Comparison of ENCODE assay signal across 13 cellular contexts in genomic region chr22:43777204-43777671, GRCh38. TPM values are rescaled to one million over a fixed set of nuclear protein-coding genes. Genes with fewer than 3 reads are reported as not detected.
A peak's percentile ranks its signal among the peaks of the same experiment; 100 is the strongest.
DNase-seq lines count a peak whose midpoint lies in the region; ATAC-seq and TF ChIP-seq lines count a peak whose summit lies in the region.
"Had no signal": no experiment of that assay in that cellular context is flagged by ENCODE, and none has a peak within 500 bp of the region (broad histone marks: within the 10 kb centered on the region; RNA-seq: fewer than 3 reads in every experiment).

No MANE protein-coding gene starts in this region.

- no peaks in the 10 kb centered on the region for H3K27me3 Mint-ChIP-seq in chondrocyte (ENCODE audit: low read depth)
- peaks cover 5% of the 10 kb centered on the region for H3K27me3 Mint-ChIP-seq in T-helper 2 cell treated with Interferon-gamma antibody and Interleukin-4, amounts not matched to agents 5 μg/mL and 100 μg/mL, for 36 hours (ENCODE audit: low read depth)

- peaks cover 0 to 7% (median 0%) of the 10 kb centered on the region in 3 donors for H3K4me1 ChIP-seq in esophagus squamous epithelium
- H3K4me1 ChIP-seq: prostate gland had no signal

- WGBS in esophagus squamous epithelium, 2 donors, result 32 to 46% methylated on average over 13 of the region's 13 CpGs

- no peak overlapping the region for H3K4me3 Mint-ChIP-seq in chondrocyte (ENCODE audit: unreplicated experiment)
- no peak overlapping the region for H3K4me3 Mint-ChIP-seq in T-helper 2 cell treated with Interferon-gamma antibody and Interleukin-4, amounts not matched to agents 5 μg/mL and 100 μg/mL, for 36 hours
- H3K4me3 Mint-ChIP-seq: CD8-positive, alpha-beta T cell had no signal

- no peaks in the 10 kb centered on the region for H3K9me3 ChIP-seq in esophagus squamous epithelium
- H3K9me3 ChIP-seq: prostate gland had no signal

- H3K27ac Mint-ChIP-seq in chondrocyte (ENCODE audit: unreplicated experiment), result peak overlapping the region; percentile 33
- no peak overlapping the region for H3K27ac Mint-ChIP-seq in T-helper 2 cell treated with Interferon-gamma antibody and Interleukin-4, amounts not matched to agents 5 μg/mL and 100 μg/mL, for 36 hours
- H3K27ac Mint-ChIP-seq: CD8-positive, alpha-beta T cell had no signal

- in situ Hi-C loops in KBM-7 (cut with MboI; ENCODE audit: low pct_unique_long_range_greater_than_20kb, low sequenced_read_pairs), result no loop called here

- no peak for ATAC-seq in HG03108 (IDR thresholded peaks at IDR 0.05; ENCODE audit: unreplicated experiment)
- ATAC-seq: CD8-positive, alpha-beta T cell had no signal

- H3K27me3 ChIP-seq in esophagus squamous epithelium, result no peaks in the 10 kb centered on the region

- TF ChIP-seq POLR2A in esophagus squamous epithelium (IDR thresholded peaks at IDR 0.05), result no peak

- intact Hi-C loops in esophagus squamous epithelium (cut with DNase I), result no loop called here

- peak; percentile 44 for DNase-seq in AG09309 (ENCODE audit: low read depth)
- peak; percentile 77 for DNase-seq in KBM-7
- no peak for DNase-seq in chondrocyte (ENCODE audit: low spot score)
- DNase-seq in kidney tubule cell (ENCODE audit: low spot score), result peak; percentile 88
- no peak for DNase-seq in esophagus squamous epithelium (lab: John Stamatoyannopoulos, UW)
- no peak for DNase-seq in NCI-H2196 treated with DMSO at 0.1 percent for 48 hours (lab: John Stamatoyannopoulos, UW; ENCODE audit: unreplicated experiment)
- no peak for DNase-seq in T-helper 2 cell treated with Interferon-gamma antibody and Interleukin-4, amounts not matched to agents 5 μg/mL and 100 μg/mL, for 36 hours (ENCODE audit: low spot score)
- DNase-seq: activated CD8-positive, alpha-beta memory T cell treated with anti-CD3 and anti-CD28 coated beads, Interleukin-2, amount 50 U/mL, for 48 hours; CD8-positive, alpha-beta T cell; cerebellar nuclear complex; NCI-H2171 had no signal

- TF ChIP-seq CTCF in AG09309 (IDR thresholded peaks at IDR 0.05; ENCODE audit: control insufficient read depth, insufficient read depth, low read depth, low read length, missing control alignments), result no peak
- TF ChIP-seq CTCF in chondrocyte (IDR thresholded peaks at IDR 0.05), result no peak
- no peak for TF ChIP-seq CTCF in esophagus squamous epithelium (IDR thresholded peaks at IDR 0.05)

- peaks cover 10% of the 10 kb centered on the region for H3K4me1 Mint-ChIP-seq in chondrocyte (ENCODE audit: low read depth)
- H3K4me1 Mint-ChIP-seq in T-helper 2 cell treated with Interferon-gamma antibody and Interleukin-4, amounts not matched to agents 5 μg/mL and 100 μg/mL, for 36 hours (ENCODE audit: low read depth), result no peaks in the 10 kb centered on the region

- H3K27ac ChIP-seq in esophagus squamous epithelium, result no peak overlapping the region
- H3K27ac ChIP-seq: prostate gland had no signal

- peaks cover 0 to 5% (median 0%) of the 10 kb centered on the region in 3 donors for H3K36me3 ChIP-seq in esophagus squamous epithelium
- H3K36me3 ChIP-seq: prostate gland had no signal

- H3K4me3 ChIP-seq in AG09309 (ENCODE audit: control insufficient read depth, low read depth, low read length), result no peak overlapping the region
- no peak overlapping the region for H3K4me3 ChIP-seq in esophagus squamous epithelium
- H3K4me3 ChIP-seq: prostate gland had no signal

- H3K9me3 Mint-ChIP-seq in chondrocyte (ENCODE audit: low read depth), result no peaks in the 10 kb centered on the region
- H3K9me3 Mint-ChIP-seq in T-helper 2 cell treated with Interferon-gamma antibody and Interleukin-4, amounts not matched to agents 5 μg/mL and 100 μg/mL, for 36 hours, result no peaks in the 10 kb centered on the region
- H3K9me3 Mint-ChIP-seq: CD8-positive, alpha-beta T cell had no signal

- no peaks in the 10 kb centered on the region for H3K36me3 Mint-ChIP-seq in chondrocyte (ENCODE audit: low read depth)
- no peaks in the 10 kb centered on the region for H3K36me3 Mint-ChIP-seq in T-helper 2 cell treated with Interferon-gamma antibody and Interleukin-4, amounts not matched to agents 5 μg/mL and 100 μg/mL, for 36 hours (ENCODE audit: low read depth)
- H3K36me3 Mint-ChIP-seq: CD8-positive, alpha-beta T cell had no signal

RNA-seq across cellular contexts. Expression of gene EFCAB6, which starts 34.9 kb away (rescaled TPM):
- total RNA-seq in chondrocyte, result 0.49 to 1.5 TPM (median 1.1 TPM) in 3 replicates
- 1 to 10 TPM in 2 of 4 donors, under 1 TPM in 2; 0.22 to 1.5 (median 0.90) TPM for total RNA-seq in esophagus squamous epithelium

Comparison
In these comparisons a context has a peak if more than half of its experiments do, and no peak if none do; other contexts are left out.
1. DNase-seq: peak in AG09309 (single experiment), KBM-7 (single experiment) and kidney tubule cell (single experiment); none in chondrocyte (single experiment), esophagus squamous epithelium (single experiment), NCI-H2196 treated with DMSO at 0.1 percent for 48 hours (single experiment) and T-helper 2 cell treated with Interferon-gamma antibody and Interleukin-4, amounts not matched to agents 5 μg/mL and 100 μg/mL, for 36 hours (single experiment).